Comparison of ENCODE assay signal across 19 cellular contexts in the genomic region with DNA sequence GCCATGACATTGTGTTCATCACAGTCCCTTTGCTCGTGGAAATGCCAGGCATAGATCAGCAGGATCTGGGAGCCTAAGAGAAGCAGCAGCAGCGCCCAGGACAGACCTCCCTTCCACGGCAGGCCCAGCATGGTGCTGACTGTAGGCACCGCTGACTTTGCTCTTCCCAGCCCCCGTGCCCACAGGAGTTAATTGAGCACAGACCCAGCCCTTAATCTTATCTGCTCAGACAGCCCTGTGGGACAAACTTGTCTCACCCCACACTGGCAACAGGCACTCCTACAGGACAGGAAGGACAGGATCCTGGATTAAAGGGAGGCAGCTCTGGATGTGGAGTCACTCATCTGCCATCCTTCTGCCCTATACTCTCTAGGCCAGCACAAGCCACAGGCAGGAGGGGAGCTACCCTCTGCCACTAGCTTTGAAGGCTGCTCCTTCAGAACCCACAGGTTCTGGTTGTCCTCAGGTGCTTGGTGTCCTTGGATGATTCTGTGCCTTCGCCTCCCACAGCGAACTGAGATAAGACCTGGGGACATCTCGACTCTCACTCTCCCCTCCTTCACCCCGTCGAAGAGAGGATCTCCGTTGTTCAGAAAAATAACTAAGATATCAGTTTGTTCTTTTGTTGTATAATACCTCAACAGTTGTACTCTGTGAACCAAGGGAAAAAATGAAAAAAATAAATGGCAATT. TPM values are rescaled to one million over a fixed set of nuclear protein-coding genes. Genes with fewer than 3 reads are reported as not detected.
DNase-seq lines count a peak whose midpoint lies in the region; ATAC-seq and TF ChIP-seq lines count a peak whose summit lies in the region.
"Had no signal": no experiment of that assay in that cellular context is flagged by ENCODE, and none has a peak within 500 bp of the region (broad histone marks: within the 10 kb centered on the region; RNA-seq: fewer than 3 reads in every experiment).

A gene with protein sequence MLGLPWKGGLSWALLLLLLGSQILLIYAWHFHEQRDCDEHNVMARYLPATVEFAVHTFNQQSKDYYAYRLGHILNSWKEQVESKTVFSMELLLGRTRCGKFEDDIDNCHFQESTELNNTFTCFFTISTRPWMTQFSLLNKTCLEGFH (minus strand): TSS at position 165 of the 692 bp plus-strand sequence. CDS start 34 bp downstream, at position 131.

- H3K36me3 ChIP-seq in IMR-90 (ENCODE audit: control insufficient read depth, insufficient read depth, low read length) (no peaks in the 10 kb centered on the region), mesendoderm (ENCODE audit: control insufficient read depth, insufficient read depth, low read length) (no peaks in the 10 kb centered on the region), testis (ENCODE audit: low read depth, missing control alignments) (no peaks in the 10 kb centered on the region)

- H2BK20ac ChIP-seq in IMR-90 (ENCODE audit: low read depth, low read length): no peak within 1 kb of the TSS

- no peak within 1 kb of the TSS for H3K4me2 ChIP-seq in IMR-90 (ENCODE audit: low read depth, low read length)
- H3K4me2 ChIP-seq in mesendoderm (ENCODE audit: low read length): no peak within 1 kb of the TSS
- H3K4me2 ChIP-seq: PC-9 had no signal

- no peak for TF ChIP-seq CTCF in IMR-90 (conservative IDR thresholded peaks at IDR 0.05; ENCODE audit: low read depth, low read length)
- TF ChIP-seq CTCF in testis (IDR thresholded peaks at IDR 0.05): no peak
- TF ChIP-seq CTCF in CD4-positive, alpha-beta T cell (IDR thresholded peaks at IDR 0.05): no peak

- no peak for ATAC-seq in IMR-90 (ENCODE audit: low read depth)
- no peak for ATAC-seq in CD4-positive, alpha-beta T cell (ENCODE audit: poor library complexity)

- H2BK5ac ChIP-seq in IMR-90 (ENCODE audit: low read depth, low read length, poor library complexity, severe bottlenecking) (no peak within 1 kb of the TSS), mesendoderm (ENCODE audit: low read length) (no peak within 1 kb of the TSS)

- no peak within 1 kb of the TSS for H2BK120ac ChIP-seq in IMR-90 (ENCODE audit: low read depth, low read length)
- H2BK120ac ChIP-seq in mesendoderm (ENCODE audit: low read depth, low read length): no peak within 1 kb of the TSS

- H3K36me3 Mint-ChIP-seq in CD4-positive, alpha-beta T cell (ENCODE audit: low read depth): no peaks in the 10 kb centered on the region

- no peak within 1 kb of the TSS for H4K8ac ChIP-seq in IMR-90 (ENCODE audit: low read depth in 2 of 2, low read length in 2 of 2)
- H4K8ac ChIP-seq in mesendoderm (ENCODE audit: low read depth, low read length): no peak within 1 kb of the TSS

- dilution Hi-C loops in IMR-90 (cut with HindIII; ENCODE audit: low sequenced_read_pairs, unreplicated experiment): no loop called here

- H3K4ac ChIP-seq in IMR-90 (ENCODE audit: low read depth, low read length) (no peak within 1 kb of the TSS), mesendoderm (ENCODE audit: low read depth, low read length) (no peak within 1 kb of the TSS)

- in situ Hi-C loops in IMR-90 (cut with MboI; ENCODE audit: low sequenced_read_pairs): no loop called here

- no peaks in the 10 kb centered on the region for H3K79me2 ChIP-seq in mesendoderm (ENCODE audit: control insufficient read depth, insufficient read depth, low read length)

- H3K23ac ChIP-seq in IMR-90 (ENCODE audit: low read depth, low read length) (no peak within 1 kb of the TSS), mesendoderm (ENCODE audit: low read length) (no peak within 1 kb of the TSS)

- no peak within 1 kb of the TSS for H4K91ac ChIP-seq in IMR-90 (ENCODE audit: insufficient read depth, low read depth, low read length)

- POLR2A ChIA-PET in IMR-90 (lab: Charles Lee; ENCODE audit: unreplicated experiment): no interaction called here
- POLR2A ChIA-PET in CD4-positive, alpha-beta T cell (lab: Charles Lee): no interaction called here

- no peaks in the 10 kb centered on the region for H3K4me1 ChIP-seq in IMR-90 (ENCODE audit: control insufficient read depth, insufficient read depth, low read length)
- no peaks in the 10 kb centered on the region for H3K4me1 ChIP-seq in mesendoderm (ENCODE audit: control insufficient read depth, low read depth, low read length)
- no peaks in the 10 kb centered on the region for H3K4me1 ChIP-seq in testis

- no peak within 1 kb of the TSS for H3K18ac ChIP-seq in IMR-90 (ENCODE audit: low read depth, low read length)
- no peak within 1 kb of the TSS for H3K18ac ChIP-seq in mesendoderm (ENCODE audit: low read length)

- H3K4me3 ChIP-seq in IMR-90 (ENCODE audit: insufficient read depth, low read depth, low read length) (no peak within 1 kb of the TSS), mesendoderm (ENCODE audit: low read length) (no peak within 1 kb of the TSS), testis (no peak within 1 kb of the TSS)
- H3K4me3 ChIP-seq: PC-9 had no signal

- H3K9me1 ChIP-seq in IMR-90 (ENCODE audit: insufficient read depth, low read length): no peaks in the 10 kb centered on the region

- H3K27me3 ChIP-seq in IMR-90 (ENCODE audit: control insufficient read depth, insufficient read depth, low read length) (peaks cover 3% of the 10 kb centered on the region), mesendoderm (ENCODE audit: insufficient read depth, low read length, poor library complexity) (no peaks in the 10 kb centered on the region), testis (no peaks in the 10 kb centered on the region)
- H3K27me3 ChIP-seq in CD4-positive, alpha-beta T cell (ENCODE audit: control insufficient read depth, insufficient read depth, low read length): no peaks in the 10 kb centered on the region

- no peak within 1 kb of the TSS for H3K14ac ChIP-seq in IMR-90 (replicated peaks; ENCODE audit: low read depth, low read length)

- H3K27me3 Mint-ChIP-seq in CD4-positive, alpha-beta T cell: peaks cover 15% of the 10 kb centered on the region

- H3K56ac ChIP-seq in IMR-90 (ENCODE audit: extremely low read depth, insufficient read depth, low read length): no peak within 1 kb of the TSS
- H3K56ac ChIP-seq in mesendoderm (ENCODE audit: low read length): peak within 1 kb of the TSS; percentile 27

- H2BK15ac ChIP-seq in IMR-90 (ENCODE audit: low read depth, low read length) (no peak within 1 kb of the TSS), mesendoderm (replicated peaks; ENCODE audit: low read depth) (no peak within 1 kb of the TSS)

- H3K9me3 Mint-ChIP-seq in CD4-positive, alpha-beta T cell: no peaks in the 10 kb centered on the region

- no TSS peak for BruUV-seq in IMR-90 (replicated peaks; lab: Mats Ljungman, UMichigan)

- H2AK9ac ChIP-seq in IMR-90 (replicated peaks; ENCODE audit: low read depth, low read length, poor library complexity): no peak within 1 kb of the TSS

- no peaks in the 10 kb centered on the region for H4K20me1 ChIP-seq in IMR-90 (ENCODE audit: insufficient read depth, low read length)

- H2AK5ac ChIP-seq in IMR-90 (ENCODE audit: low read depth, low read length): no peak within 1 kb of the TSS
- no peak within 1 kb of the TSS for H2AK5ac ChIP-seq in mesendoderm (ENCODE audit: low read length)

- no peak within 1 kb of the TSS for H3K4me3 Mint-ChIP-seq in CD4-positive, alpha-beta T cell

- peak within 1 kb of the TSS; percentile 40 for H2AFZ ChIP-seq in IMR-90 (replicated peaks; ENCODE audit: low read length, poor library complexity)
- H2AFZ ChIP-seq: PC-9 had no signal

- H4K5ac ChIP-seq in IMR-90 (ENCODE audit: low read depth, low read length) (no peak within 1 kb of the TSS), mesendoderm (ENCODE audit: low read length) (no peak within 1 kb of the TSS)

- no peak for TF ChIP-seq RAD21 in IMR-90 (IDR thresholded peaks at IDR 0.05; ENCODE audit: low read length)

- H3K27ac ChIP-seq in IMR-90 (ENCODE audit: insufficient read depth, low read length) (no peak within 1 kb of the TSS), mesendoderm (ENCODE audit: low read depth, low read length) (no peak within 1 kb of the TSS), testis (peak within 1 kb of the TSS in 1 of 2 donors; percentile 12)
- no peak within 1 kb of the TSS for H3K27ac ChIP-seq in CD4-positive, alpha-beta T cell (ENCODE audit: low read depth, low read length)
- H3K27ac ChIP-seq: PC-9, RWPE1 had no signal

- TF ChIP-seq POLR2A in IMR-90 (IDR thresholded peaks at IDR 0.05; ENCODE audit: low read depth, low read length) (no peak), testis (IDR thresholded peaks at IDR 0.05) (no peak)

- intact Hi-C loops in IMR-90 (cut with micrococcal nuclease) (no loop called here), testis (cut with DNase I; ENCODE audit: low total_unique reads) (no loop called here)
- intact Hi-C loops in CD4-positive, alpha-beta T cell (cut with DNase I, micrococcal nuclease): no loop called here

- H3K9ac ChIP-seq in IMR-90 (ENCODE audit: low read depth, low read length): no peak within 1 kb of the TSS
- no peak within 1 kb of the TSS for H3K9ac ChIP-seq in mesendoderm (ENCODE audit: low read length)

- H3K79me1 ChIP-seq in IMR-90 (ENCODE audit: low read depth in 1 of 2, low read length in 2 of 2) (no peaks in the 10 kb centered on the region), mesendoderm (ENCODE audit: low read length) (no peaks in the 10 kb centered on the region)

- no CpG with 5 or more reads among the region's 11 CpGs for WGBS in IMR-90 (ENCODE audit: extremely low coverage in 2 of 2, insufficient read length in 1 of 2), 2 experiments
- WGBS in mesendoderm (ENCODE audit: extremely low coverage, insufficient coverage, low lambda C conversion rate): no CpG with 5 or more reads among the region's 11 CpGs
- 54 to 61% methylated on average over 6 to 11 of the region's 11 CpGs for WGBS in testis, 2 donors

- DNase-seq in IMR-90 (no peak), ecto neural progenitor cell (ENCODE audit: low spot score) (peak; percentile 37), mesendoderm (peak; percentile 72), testis (peak; percentile 60), middle frontal gyrus (ENCODE audit: extremely low spot score, low spot score) (no peak), NCI-H187 (lab: John Stamatoyannopoulos, UW) (no peak)
- DNase-seq in CD4-positive, alpha-beta T cell: no peak
- DNase-seq: ACHN, C1 segment of cervical spinal cord, DMS79 treated with DMSO at 0.1 percent for 48 hours, H7, NCI-H1417, NCI-H2029, NCI-H345, NCI-H524 treated with DMSO at 0.1 percent for 48 hours, PC-9 had no signal

- H3K9me3 ChIP-seq in IMR-90 (ENCODE audit: control insufficient read depth, insufficient read depth, low read length) (no peaks in the 10 kb centered on the region), testis (no peaks in the 10 kb centered on the region)
- no peaks in the 10 kb centered on the region for H3K9me3 ChIP-seq in CD4-positive, alpha-beta T cell (ENCODE audit: control insufficient read depth, low read length)

- CTCF ChIA-PET in IMR-90 (lab: Yijun Ruan, JAX): no interaction called here
- CTCF ChIA-PET in CD4-positive, alpha-beta T cell (lab: Charles Lee): no interaction called here

- no peak within 1 kb of the TSS for H3K27ac Mint-ChIP-seq in CD4-positive, alpha-beta T cell

- H3K4me1 Mint-ChIP-seq in CD4-positive, alpha-beta T cell (ENCODE audit: low read depth): no peaks in the 10 kb centered on the region

RNA-seq across cellular contexts. Expression of the gene that starts here (rescaled TPM):
- total RNA-seq in IMR-90 (2012; rRNA removed): not detected in 2 replicates
- not detected in 2 replicates for polyA plus RNA-seq in IMR-90 (2012; rRNA removed)
- not detected in 2 replicates for polyA plus RNA-seq in IMR-90 (2012; cell fraction: cytosol; rRNA removed)
- polyA plus RNA-seq in IMR-90 (2012; cell fraction: nucleus; rRNA removed; ENCODE audit: low replicate concordance): not detected in 2 replicates
- not detected for polyA plus RNA-seq in mesendoderm (2013, experiment 1 of 2)
- not detected for polyA plus RNA-seq in mesendoderm (2013, experiment 2 of 2)
- 100 to 1,000 TPM in 1 of 2 donors, 10 to 100 TPM in 1; 78.8 to 127 TPM for total RNA-seq in testis
- polyA plus RNA-seq in testis (ENCODE audit: insufficient read depth, low read depth, low replicate concordance): 184 TPM
- total RNA-seq in CD4-positive, alpha-beta T cell: not detected
- total RNA-seq: G401, H7, M059J, PC-9 had no signal

Comparison
In these comparisons a context has a peak if more than half of its experiments do, and no peak if none do; other contexts are left out.
1. RNA of the gene that starts here (total RNA-seq): 78.8 to 127 TPM in testis; not detected in IMR-90 and not detected in CD4-positive, alpha-beta T cell; every median in the first group is over 10 times any median in the second.
2. RNA of the gene that starts here (polyA plus RNA-seq): 184 TPM in testis (single experiment); not detected in IMR-90; every median in the first group is over 100 times any median in the second.
3. DNase-seq: peak in ecto neural progenitor cell (single experiment), mesendoderm (single experiment) and testis (single experiment); none in IMR-90 (single experiment), middle frontal gyrus (single experiment), NCI-H187 (0 of 2) and CD4-positive, alpha-beta T cell (0 of 10).